8 cellular contexts compared by ENCODE assay signal in the genomic region with DNA sequence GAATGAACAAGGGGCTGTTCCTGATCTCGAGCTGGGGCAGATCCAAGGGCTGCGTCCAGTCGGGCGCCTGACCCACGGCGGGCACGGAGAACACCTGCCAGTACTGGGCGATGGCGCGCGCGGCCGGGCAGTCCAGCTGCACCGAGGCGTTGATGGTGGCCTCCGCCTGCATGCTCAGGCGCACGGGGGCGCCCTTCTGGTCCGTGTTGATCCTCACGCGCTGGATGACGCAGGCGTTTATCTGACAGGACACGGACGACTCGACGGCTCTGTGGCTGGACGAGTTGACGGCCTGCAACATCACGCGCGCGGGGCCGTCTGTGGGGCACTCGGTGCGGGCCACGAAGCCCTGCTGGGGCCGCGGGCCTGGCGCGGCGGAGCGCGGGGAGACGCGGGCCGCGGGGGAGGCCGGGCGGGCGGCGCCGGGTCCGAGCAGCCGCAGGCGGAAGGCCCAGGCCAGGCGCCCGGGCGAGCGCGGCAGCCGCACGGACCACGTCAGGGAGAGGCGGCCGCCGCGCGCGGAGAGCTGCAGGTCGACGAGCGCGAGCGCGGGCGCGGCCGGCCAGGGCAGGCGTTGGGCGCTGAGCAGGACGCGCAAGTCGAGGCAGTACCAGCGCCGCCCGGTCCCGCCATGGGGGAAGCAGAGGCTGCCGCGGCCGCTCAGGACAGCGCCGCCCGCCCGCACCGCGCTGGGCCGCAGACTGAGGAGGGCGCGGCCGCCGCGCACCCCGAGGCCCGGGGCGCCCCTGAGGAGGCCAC. TPM values are rescaled to one million over a fixed set of nuclear protein-coding genes. Genes with fewer than 3 reads are reported as not detected.
A peak's percentile ranks its signal among the peaks of the same experiment; 100 is the strongest.
DNase-seq lines count a peak whose midpoint lies in the region; TF ChIP-seq lines count a peak whose summit lies in the region.

No MANE protein-coding gene starts in this region.

- POLR2A ChIA-PET in activated CD4-positive, alpha-beta memory T cell treated with anti-CD3 and anti-CD28 coated beads for 36 hours (lab: Charles Lee), result no interaction called here

- peaks cover 74% of the 10 kb centered on the region for H3K27me3 Mint-ChIP-seq in activated CD4-positive, alpha-beta memory T cell treated with anti-CD3 and anti-CD28 coated beads for 36 hours
- peaks cover 98% of the 10 kb centered on the region for H3K27me3 Mint-ChIP-seq in nephron progenitor cell (ENCODE audit: low read depth, poor library complexity)

- DNase-seq in Ammon's horn (ENCODE audit: low spot score), result peak; percentile 41
- DNase-seq in activated CD4-positive, alpha-beta memory T cell treated with anti-CD3 and anti-CD28 coated beads for 36 hours, result peak; percentile 60
- peak; percentile 29 for DNase-seq in fibroblast of the aortic adventitia (ENCODE audit: low read depth)
- peak; percentile 50 for DNase-seq in nephron progenitor cell
- no peak for DNase-seq in NCI-H1417 (lab: John Stamatoyannopoulos, UW)
- no peak for DNase-seq in ureter (ENCODE audit: low spot score)
- no peak for DNase-seq in SIG-M5 (lab: John Stamatoyannopoulos, UW)
- DNase-seq in NCI-H2196 (lab: John Stamatoyannopoulos, UW; ENCODE audit: unreplicated experiment), result no peak

- TF ChIP-seq CTCF in fibroblast of the aortic adventitia (IDR thresholded peaks at IDR 0.05; ENCODE audit: insufficient read depth, low read length) (no peak), nephron progenitor cell (IDR thresholded peaks at IDR 0.05) (peak; percentile 9)

- H3K4me3 ChIP-seq in fibroblast of the aortic adventitia (ENCODE audit: low read depth, low read length), result no peak overlapping the region

- H3K4me3 Mint-ChIP-seq in activated CD4-positive, alpha-beta memory T cell treated with anti-CD3 and anti-CD28 coated beads for 36 hours, result no peak overlapping the region
- H3K4me3 Mint-ChIP-seq in nephron progenitor cell, result no peak overlapping the region

- H3K36me3 Mint-ChIP-seq in activated CD4-positive, alpha-beta memory T cell treated with anti-CD3 and anti-CD28 coated beads for 36 hours, result peaks cover 3% of the 10 kb centered on the region
- peaks cover 44% of the 10 kb centered on the region for H3K36me3 Mint-ChIP-seq in nephron progenitor cell (ENCODE audit: low read depth)

- H3K4me1 Mint-ChIP-seq in activated CD4-positive, alpha-beta memory T cell treated with anti-CD3 and anti-CD28 coated beads for 36 hours (ENCODE audit: low read depth), result peaks cover 4% of the 10 kb centered on the region
- H3K4me1 Mint-ChIP-seq in nephron progenitor cell, result peaks cover 6% of the 10 kb centered on the region

- no peak overlapping the region for H3K27ac Mint-ChIP-seq in activated CD4-positive, alpha-beta memory T cell treated with anti-CD3 and anti-CD28 coated beads for 36 hours
- no peak overlapping the region for H3K27ac Mint-ChIP-seq in nephron progenitor cell

- CTCF ChIA-PET in activated CD4-positive, alpha-beta memory T cell treated with anti-CD3 and anti-CD28 coated beads for 36 hours (lab: Charles Lee), result interaction anchor here (1.1 kb wide), 1 partner anchor 35 kb away, joined by 3 read pairs; no protein-coding TSS in a partner anchor

- intact Hi-C loops in activated CD4-positive, alpha-beta memory T cell treated with anti-CD3 and anti-CD28 coated beads for 36 hours (cut with micrococcal nuclease), result no loop called here

- peaks cover 10% of the 10 kb centered on the region for H3K9me3 Mint-ChIP-seq in activated CD4-positive, alpha-beta memory T cell treated with anti-CD3 and anti-CD28 coated beads for 36 hours
- H3K9me3 Mint-ChIP-seq in nephron progenitor cell, result peaks cover 91% of the 10 kb centered on the region

RNA-seq across cellular contexts. Expression of gene PKDREJ, which starts 0.5 kb away (rescaled TPM):
- total RNA-seq in activated CD4-positive, alpha-beta memory T cell treated with anti-CD3 and anti-CD28 coated beads for 36 hours, result not detected
- total RNA-seq in fibroblast of the aortic adventitia (ENCODE audit: low replicate concordance) (0.09 TPM in 1 of 2 replicates, not detected in the other), ureter (0.13 TPM)

RNA-seq across cellular contexts. Expression of gene TTC38, which starts 5.2 kb away (rescaled TPM):
- 1 to 10 TPM; 8.7 to 9.4 TPM for total RNA-seq in activated CD4-positive, alpha-beta memory T cell treated with anti-CD3 and anti-CD28 coated beads for 36 hours
- total RNA-seq in fibroblast of the aortic adventitia (ENCODE audit: low replicate concordance) (13.3 and 26.8 TPM in 2 replicates), ureter (30.9 TPM)

RNA-seq across cellular contexts. Expression of gene CDPF1, which starts 12.5 kb away (rescaled TPM):
- 1 to 10 TPM; 6.8 to 8.2 TPM for total RNA-seq in activated CD4-positive, alpha-beta memory T cell treated with anti-CD3 and anti-CD28 coated beads for 36 hours
- total RNA-seq in fibroblast of the aortic adventitia (ENCODE audit: low replicate concordance) (0.74 and 7.7 TPM in 2 replicates), ureter (9.8 TPM)

RNA-seq across cellular contexts. Expression of gene GTSE1, which starts 34.0 kb away (rescaled TPM):
- 10 to 100 TPM; 39.9 to 42.6 TPM for total RNA-seq in activated CD4-positive, alpha-beta memory T cell treated with anti-CD3 and anti-CD28 coated beads for 36 hours
- 1.3 and 13.4 TPM in 2 replicates for total RNA-seq in fibroblast of the aortic adventitia (ENCODE audit: low replicate concordance)
- total RNA-seq in ureter, result 1.6 TPM

Comparison
In these comparisons a context has a peak if more than half of its experiments do, and no peak if none do; other contexts are left out.
1. DNase-seq: peak in Ammon's horn (single experiment), activated CD4-positive, alpha-beta memory T cell treated with anti-CD3 and anti-CD28 coated beads for 36 hours (single experiment), fibroblast of the aortic adventitia (single experiment) and nephron progenitor cell (single experiment); none in NCI-H1417 (0 of 3), ureter (single experiment), SIG-M5 (single experiment) and NCI-H2196 (single experiment).